In genomic region chr12:26564391-26564790, GRCh38 we compare ENCODE assay signal across 18 cellular contexts.
"Had no signal": no experiment of that assay in that cellular context is flagged by ENCODE, and none has a peak within 500 bp of the region (broad histone marks: within the 10 kb centered on the region; RNA-seq: fewer than 3 reads in every experiment).

No MANE protein-coding gene starts in this region.

- H3K9me3 ChIP-seq: breast epithelium, esophagus squamous epithelium, pancreas, right lobe of liver, testis, upper lobe of left lung had no signal

- H3K27ac ChIP-seq: breast epithelium, esophagus squamous epithelium, foreskin keratinocyte, hepatocyte, pancreas, right lobe of liver, testis, upper lobe of left lung had no signal

- H3K4me3 ChIP-seq: breast epithelium, esophagus squamous epithelium, hepatocyte, pancreas, right lobe of liver, testis, upper lobe of left lung had no signal

- DNase-seq: activated CD4-positive, alpha-beta T cell treated with anti-CD3 and anti-CD28 coated beads, Interleukin-2, amount 10 ng/mL, durations not matched to agents 7 days and 5 days; activated CD8-positive, alpha-beta T cell treated with anti-CD3 and anti-CD28 coated beads, Interleukin-2, amount 10 ng/mL, durations not matched to agents 7 days and 5 days; activated naive CD4-positive, alpha-beta T cell treated with anti-CD3 and anti-CD28 coated beads for 36 hours; activated T-cell treated with anti-CD3 and anti-CD28 coated beads, Interleukin-2, amount 50 U/mL, for 24 hours; effector memory CD4-positive, alpha-beta T cell; esophagus squamous epithelium; foreskin keratinocyte; left cardiac atrium; mesenchymal stem cell; naive thymus-derived CD8-positive, alpha-beta T cell; pancreas; right lobe of liver; stimulated activated CD4-positive, alpha-beta T cell treated with anti-CD3 and anti-CD28 coated beads, Interleukin-4, amount 100 ng/mL, for 24 hours; T-helper 9 cell; testis; upper lobe of left lung had no signal

- H3K36me3 ChIP-seq: breast epithelium, pancreas had no signal

- H3K79me2 ChIP-seq: hepatocyte had no signal

- H2AFZ ChIP-seq: hepatocyte had no signal

- H3K27me3 ChIP-seq: breast epithelium, esophagus squamous epithelium, foreskin keratinocyte, hepatocyte, pancreas, right lobe of liver, testis, upper lobe of left lung had no signal

- H3K4me2 ChIP-seq: hepatocyte had no signal

- H3K4me1 ChIP-seq: foreskin keratinocyte, pancreas, right lobe of liver, testis, upper lobe of left lung had no signal
